ENCODE assay signal across 31 cellular contexts in the genomic region with DNA sequence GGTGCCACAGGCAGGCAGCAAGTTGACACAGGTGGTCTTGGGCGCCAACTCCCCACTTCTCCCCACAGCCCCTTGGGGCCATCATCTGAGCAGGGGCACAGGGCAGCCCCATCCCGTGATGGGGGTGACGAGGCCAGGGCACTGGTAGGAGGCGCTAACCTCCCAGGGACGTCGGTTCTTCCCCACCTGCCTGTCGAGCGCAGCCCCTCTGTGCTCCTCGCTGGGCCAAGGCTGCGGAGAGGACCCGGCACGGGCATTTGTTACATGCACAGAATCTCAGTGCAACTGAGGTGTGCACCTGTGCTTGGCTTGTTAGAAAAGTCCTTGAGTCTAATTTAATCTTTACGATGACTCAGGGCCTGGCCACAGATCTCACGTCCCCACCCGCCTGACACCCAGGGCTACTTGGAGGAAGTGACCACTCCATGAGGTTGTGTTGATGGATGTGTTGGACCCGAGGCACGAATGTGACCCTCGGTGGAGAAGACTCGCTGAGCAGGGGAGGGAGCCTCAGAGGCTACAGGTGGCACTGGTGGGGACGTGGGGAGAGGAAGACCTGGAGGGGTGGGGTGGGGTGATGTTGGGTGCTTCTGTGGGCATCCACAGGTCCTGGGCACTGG. TPM values are rescaled to one million over a fixed set of nuclear protein-coding genes. Genes with fewer than 3 reads are reported as not detected.
DNase-seq lines count a peak whose midpoint lies in the region; ATAC-seq and TF ChIP-seq lines count a peak whose summit lies in the region.
"Had no signal": no experiment of that assay in that cellular context is flagged by ENCODE, and none has a peak within 500 bp of the region (broad histone marks: within the 10 kb centered on the region; RNA-seq: fewer than 3 reads in every experiment).

No MANE protein-coding gene starts in this region.

- no peaks in the 10 kb centered on the region for H3K9me3 Mint-ChIP-seq in activated B cell treated with CpG ODN at 0.5 μM for 24 hours
- H3K9me3 Mint-ChIP-seq: activated naive CD4-positive, alpha-beta T cell treated with anti-CD3 and anti-CD28 coated beads, Interleukin-2, amount 50 U/mL, for 24 hours; stimulated activated naive CD8-positive, alpha-beta T cell treated with anti-CD3 and anti-CD28 coated beads, Interleukin-15, Interleukin-2, amounts not matched to agents 100 ng/mL and 50 ng/mL, for 24 hours had no signal

- peak overlapping the region; percentile 30 for H3K27ac Mint-ChIP-seq in activated B cell treated with CpG ODN at 0.5 μM for 24 hours
- H3K27ac Mint-ChIP-seq: activated CD8-positive, alpha-beta T cell treated with anti-CD3 and anti-CD28 coated beads, Interleukin-2, amount 10 ng/mL, durations not matched to agents 7 days and 5 days; activated naive CD4-positive, alpha-beta T cell treated with anti-CD3 and anti-CD28 coated beads, Interleukin-2, amount 50 U/mL, for 24 hours; stimulated activated naive CD8-positive, alpha-beta T cell treated with anti-CD3 and anti-CD28 coated beads, Interleukin-15, Interleukin-2, amounts not matched to agents 100 ng/mL and 50 ng/mL, for 24 hours had no signal

- DNase-seq in Right ventricle myocardium inferior (ENCODE audit: missing footprints) (peak; percentile 52), cardiac septum (ENCODE audit: low spot score) (no peak), activated B cell treated with CpG ODN at 0.5 μM for 24 hours (no peak), myocyte (ENCODE audit: low read depth) (peak; percentile 60)
- DNase-seq in activated CD8-positive, alpha-beta memory T cell treated with anti-CD3 and anti-CD28 coated beads for 24 hours = no peak
- DNase-seq: activated CD4-positive, alpha-beta T cell treated with anti-CD3 and anti-CD28 coated beads for 1 hour; activated CD8-positive, alpha-beta T cell treated with anti-CD3 and anti-CD28 coated beads, Interleukin-2, amount 10 ng/mL, durations not matched to agents 7 days and 5 days; activated T-cell treated with anti-CD3 and anti-CD28 coated beads for 4 hours; AML-193; amygdala; DMS153; hypothalamus; left colon; NCI-H1048; NCI-H1694; NCI-H446 treated with DMSO at 0.1 percent for 48 hours; NCI-H774; retina; small intestine; thyroid gland had no signal

- no peak overlapping the region for H3K4me3 Mint-ChIP-seq in activated B cell treated with CpG ODN at 0.5 μM for 24 hours
- H3K4me3 Mint-ChIP-seq: activated CD8-positive, alpha-beta T cell treated with anti-CD3 and anti-CD28 coated beads, Interleukin-2, amount 10 ng/mL, durations not matched to agents 7 days and 5 days; activated naive CD4-positive, alpha-beta T cell treated with anti-CD3 and anti-CD28 coated beads, Interleukin-2, amount 50 U/mL, for 24 hours; stimulated activated naive CD8-positive, alpha-beta T cell treated with anti-CD3 and anti-CD28 coated beads, Interleukin-15, Interleukin-2, amounts not matched to agents 100 ng/mL and 50 ng/mL, for 24 hours had no signal

- peak overlapping the region; percentile 6 for H3K27ac ChIP-seq in subcutaneous abdominal adipose tissue (ENCODE audit: low read depth, low read length)
- H3K27ac ChIP-seq: breast epithelium, epithelial cell of prostate, pancreas, SK-N-MC, thyroid gland had no signal

- H3K4me3 ChIP-seq in subcutaneous abdominal adipose tissue (ENCODE audit: low read depth in 1 of 5, low read length in 5 of 5) = no peak overlapping the region
- H3K4me3 ChIP-seq: A549, breast epithelium, pancreas, SK-N-MC, thyroid gland had no signal

- ATAC-seq in Right ventricle myocardium inferior (no peak), activated B cell treated with CpG ODN at 0.5 μM for 24 hours (ENCODE audit: low read depth) (no peak), GM21786 (IDR thresholded peaks at IDR 0.05; ENCODE audit: unreplicated experiment) (no peak)
- ATAC-seq in activated CD4-positive, CD25-positive, alpha-beta regulatory T cell treated with anti-CD3 and anti-CD28 coated beads, Interleukin-2, amount 50 U/mL, for 24 hours = no peak
- ATAC-seq: A549; activated CD8-positive, alpha-beta T cell treated with anti-CD3 and anti-CD28 coated beads, Interleukin-2, amount 10 ng/mL, durations not matched to agents 7 days and 5 days; left colon; pancreas had no signal

- no peaks in the 10 kb centered on the region for H3K36me3 ChIP-seq in subcutaneous abdominal adipose tissue (ENCODE audit: control insufficient read depth in 5 of 5, insufficient read depth in 5 of 5, low read length in 5 of 5)
- H3K36me3 ChIP-seq: breast epithelium, pancreas, thyroid gland had no signal

- POLR2A ChIA-PET in activated B cell treated with CpG ODN at 0.5 μM for 24 hours (lab: Charles Lee) = interaction anchor here (1.5 kb wide), 1 partner anchor 23 kb away, joined by 4 read pairs; no protein-coding TSS in a partner anchor

- no peaks in the 10 kb centered on the region for H3K9me3 ChIP-seq in subcutaneous abdominal adipose tissue (ENCODE audit: control insufficient read depth in 5 of 5, low read length in 5 of 5)
- H3K9me3 ChIP-seq: A549, breast epithelium, pancreas, thyroid gland had no signal

- H3K27me3 ChIP-seq in subcutaneous abdominal adipose tissue (ENCODE audit: control insufficient read depth in 5 of 5, insufficient read depth in 4 of 5, low read length in 5 of 5) = no peaks in the 10 kb centered on the region
- H3K27me3 ChIP-seq: breast epithelium, pancreas, thyroid gland had no signal

- no peak overlapping the region for H3K9ac ChIP-seq in subcutaneous abdominal adipose tissue (ENCODE audit: low read length in 5 of 5)

- intact Hi-C loops in Right ventricle myocardium inferior (cut with DNase I) = no loop called here
- intact Hi-C loops in cardiac septum (cut with DNase I) = no loop called here
- intact Hi-C loops in activated B cell treated with CpG ODN at 0.5 μM for 24 hours (cut with micrococcal nuclease) = no loop called here

- CTCF ChIA-PET in activated B cell treated with CpG ODN at 0.5 μM for 24 hours (lab: Charles Lee) = no interaction called here

- no peak for TF ChIP-seq CTCF in activated B cell treated with CpG ODN at 0.5 μM for 24 hours (IDR thresholded peaks at IDR 0.05)

- H3K4me1 Mint-ChIP-seq in activated B cell treated with CpG ODN at 0.5 μM for 24 hours = peaks cover 53% of the 10 kb centered on the region

- peaks cover 17 to 83% (median 54%) of the 10 kb centered on the region in 5 donors for H3K4me1 ChIP-seq in subcutaneous abdominal adipose tissue (ENCODE audit: control insufficient read depth in 5 of 5, insufficient read depth in 5 of 5, low read length in 5 of 5)

- no peaks in the 10 kb centered on the region for H3K27me3 Mint-ChIP-seq in activated B cell treated with CpG ODN at 0.5 μM for 24 hours
- H3K27me3 Mint-ChIP-seq: activated naive CD4-positive, alpha-beta T cell treated with anti-CD3 and anti-CD28 coated beads, Interleukin-2, amount 50 U/mL, for 24 hours; stimulated activated naive CD8-positive, alpha-beta T cell treated with anti-CD3 and anti-CD28 coated beads, Interleukin-15, Interleukin-2, amounts not matched to agents 100 ng/mL and 50 ng/mL, for 24 hours had no signal

- peaks cover 5% of the 10 kb centered on the region for H3K36me3 Mint-ChIP-seq in activated B cell treated with CpG ODN at 0.5 μM for 24 hours (ENCODE audit: low read depth)
- H3K36me3 Mint-ChIP-seq: activated naive CD4-positive, alpha-beta T cell treated with anti-CD3 and anti-CD28 coated beads, Interleukin-2, amount 50 U/mL, for 24 hours had no signal

RNA-seq across cellular contexts. Expression of a gene that starts 3.1 kb away (rescaled TPM):
- total RNA-seq in Right ventricle myocardium inferior (11.2 TPM), cardiac septum (16.5 TPM), activated B cell treated with CpG ODN at 0.5 μM for 24 hours (104 and 135 TPM in 2 replicates), myocyte (0.68 and 0.94 TPM in 2 replicates)
- polyA plus RNA-seq in myocyte (2012) = 0.29 TPM
- polyA plus RNA-seq: neural cell had no signal

RNA-seq across cellular contexts. Expression of a gene that starts 37.3 kb away (rescaled TPM):
- total RNA-seq in Right ventricle myocardium inferior (24.9 TPM), cardiac septum (22.6 TPM), activated B cell treated with CpG ODN at 0.5 μM for 24 hours (5.2 and 7.0 TPM in 2 replicates), myocyte (4.0 and 5.6 TPM in 2 replicates)
- 7.4 TPM for polyA plus RNA-seq in myocyte (2012)

Comparison
In these comparisons a context has a peak if more than half of its experiments do, and no peak if none do; other contexts are left out.
1. DNase-seq: peak in Right ventricle myocardium inferior (single experiment) and myocyte (single experiment); none in cardiac septum (single experiment), activated B cell treated with CpG ODN at 0.5 μM for 24 hours (single experiment) and activated CD8-positive, alpha-beta memory T cell treated with anti-CD3 and anti-CD28 coated beads for 24 hours (single experiment).